Comparison of ENCODE assay signal across 13 cellular contexts in the genomic region with DNA sequence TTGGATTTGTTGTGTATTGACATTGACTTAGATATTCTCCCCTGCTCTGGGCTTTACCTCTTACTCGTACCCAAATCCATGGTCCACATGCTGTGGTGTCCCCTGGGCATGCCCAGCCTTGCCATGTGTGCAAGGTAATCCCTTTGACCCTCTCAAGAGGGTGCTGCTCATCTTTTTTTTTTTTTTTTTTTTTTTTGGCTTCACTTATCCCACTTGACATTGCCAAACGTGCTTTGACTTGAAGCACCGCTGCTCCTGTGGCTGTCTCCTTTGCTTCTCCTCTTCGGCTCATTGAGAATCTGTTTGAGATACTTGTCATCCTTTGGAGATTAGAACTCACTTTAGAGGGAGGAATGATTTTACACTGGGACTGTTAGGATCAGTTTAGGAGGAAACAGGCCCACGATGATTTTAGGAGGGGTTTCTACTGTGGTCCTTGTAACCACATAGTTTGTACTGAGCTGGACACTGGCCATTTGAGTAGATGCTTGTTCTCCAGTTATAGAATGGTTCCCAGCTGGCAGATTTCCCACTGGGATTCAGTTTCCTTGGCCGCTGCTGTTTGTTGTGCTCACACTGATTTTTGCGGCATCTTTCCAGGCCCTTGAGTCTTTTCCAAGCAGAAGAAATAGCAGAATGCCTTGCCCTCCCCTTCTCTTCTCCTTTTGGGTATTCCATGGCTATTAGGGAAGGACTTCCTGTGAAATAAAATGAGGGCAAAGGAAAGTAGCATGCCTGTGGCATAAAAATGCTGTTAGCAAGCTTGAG.
A peak's percentile ranks its signal among the peaks of the same experiment; 100 is the strongest.
DNase-seq lines count a peak whose midpoint lies in the region; ATAC-seq and TF ChIP-seq lines count a peak whose summit lies in the region.
"Had no signal": no experiment of that assay in that cellular context is flagged by ENCODE, and none has a peak within 500 bp of the region (broad histone marks: within the 10 kb centered on the region; RNA-seq: fewer than 3 reads in every experiment).

No MANE protein-coding gene starts in this region.

- H3K4me3 Mint-ChIP-seq in osteocyte (ENCODE audit: unreplicated experiment): no peak overlapping the region
- H3K4me3 Mint-ChIP-seq: CD14-positive monocyte, memory B cell, WTC11 had no signal

- H3K9me3 Mint-ChIP-seq in osteocyte (ENCODE audit: unreplicated experiment): no peaks in the 10 kb centered on the region
- H3K9me3 Mint-ChIP-seq: memory B cell, WTC11 had no signal

- H3K4me3 ChIP-seq in fibroblast of pulmonary artery (replicated peaks; ENCODE audit: low read depth, low read length): no peak overlapping the region

- TF ChIP-seq CTCF in fibroblast of pulmonary artery (IDR thresholded peaks at IDR 0.05; ENCODE audit: low read length, missing control alignments) (no peak), osteocyte (IDR thresholded peaks at IDR 0.05) (no peak), GM10266 (IDR thresholded peaks at IDR 0.05; ENCODE audit: control insufficient read depth, insufficient read depth, low read depth, missing control alignments) (no peak)

- H3K27ac Mint-ChIP-seq in osteocyte (ENCODE audit: unreplicated experiment): peak overlapping the region; percentile 39
- H3K27ac Mint-ChIP-seq: CD14-positive monocyte, memory B cell, WTC11 had no signal

- H3K4me1 Mint-ChIP-seq in osteocyte (ENCODE audit: unreplicated experiment): peaks cover 55% of the 10 kb centered on the region
- H3K4me1 Mint-ChIP-seq: CD14-positive monocyte had no signal

- H3K36me3 Mint-ChIP-seq in osteocyte (ENCODE audit: unreplicated experiment): no peaks in the 10 kb centered on the region
- H3K36me3 Mint-ChIP-seq: CD14-positive monocyte, memory B cell, WTC11 had no signal

- no peak for ATAC-seq in HG02884 (IDR thresholded peaks at IDR 0.05; ENCODE audit: unreplicated experiment)
- ATAC-seq: WTC11 had no signal

- peak; percentile 87 for DNase-seq in DMS79 treated with DMSO at 0.1 percent for 48 hours (lab: John Stamatoyannopoulos, UW)
- DNase-seq in NCI-H446 treated with DMSO at 0.1 percent for 48 hours (lab: John Stamatoyannopoulos, UW): peak; percentile 73
- peak; percentile 63 for DNase-seq in fibroblast of pulmonary artery (ENCODE audit: low read depth)
- DNase-seq in osteocyte (ENCODE audit: extremely low spot score, unreplicated experiment): no peak
- DNase-seq in activated CD8-positive, alpha-beta memory T cell treated with anti-CD3 and anti-CD28 coated beads for 24 hours: no peak
- no peak for DNase-seq in effector CD4-positive, alpha-beta T cell
- DNase-seq in GM10266 (ENCODE audit: extremely low spot score): no peak
- DNase-seq: activated gamma-delta T cell treated with Interleukin-2 at 50 U/mL for 16 hours; stimulated activated naive CD4-positive, alpha-beta T cell treated with Interleukin-2 at 50 U/mL for 16 hours had no signal

- no peaks in the 10 kb centered on the region for H3K27me3 Mint-ChIP-seq in osteocyte (ENCODE audit: unreplicated experiment)
- H3K27me3 Mint-ChIP-seq: memory B cell had no signal

Comparison
In these comparisons a context has a peak if more than half of its experiments do, and no peak if none do; other contexts are left out.
1. DNase-seq: peak in DMS79 treated with DMSO at 0.1 percent for 48 hours (single experiment), NCI-H446 treated with DMSO at 0.1 percent for 48 hours (single experiment) and fibroblast of pulmonary artery (single experiment); none in osteocyte (single experiment), activated CD8-positive, alpha-beta memory T cell treated with anti-CD3 and anti-CD28 coated beads for 24 hours (single experiment), effector CD4-positive, alpha-beta T cell (single experiment) and GM10266 (single experiment).